ENCODE assay signal across 20 cellular contexts in the genomic region with DNA sequence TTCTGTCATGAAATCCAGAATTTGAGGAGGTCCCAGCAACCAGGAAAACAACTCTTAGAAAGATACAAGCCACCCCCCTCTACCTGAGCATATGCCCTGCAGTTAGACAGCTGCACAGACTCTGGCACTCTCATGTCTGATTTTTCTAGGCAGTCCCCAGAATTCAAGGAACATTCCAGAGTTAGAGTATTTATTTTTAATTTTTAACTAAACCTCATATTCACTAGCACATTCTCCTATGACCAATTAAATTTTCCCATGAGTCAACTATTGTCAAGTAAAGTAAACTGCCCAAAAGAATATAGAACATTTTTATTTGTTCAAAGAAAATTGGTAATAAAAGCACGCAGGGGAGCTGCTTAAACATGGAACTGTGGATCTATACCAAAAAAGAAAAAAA.
A peak's percentile ranks its signal among the peaks of the same experiment; 100 is the strongest.
DNase-seq lines count a peak whose midpoint lies in the region; ATAC-seq, FAIRE-seq and TF ChIP-seq lines count a peak whose summit lies in the region.
"Had no signal": no experiment of that assay in that cellular context is flagged by ENCODE, and none has a peak within 500 bp of the region (broad histone marks: within the 10 kb centered on the region; RNA-seq: fewer than 3 reads in every experiment).

No MANE protein-coding gene starts in this region.

- no peak overlapping the region for H3K4me3 Mint-ChIP-seq in neural progenitor cell
- H3K4me3 Mint-ChIP-seq: CD8-positive, alpha-beta T cell; HFFc6 had no signal

- no peak overlapping the region for H2BK120ac ChIP-seq in H1 (replicated peaks; ENCODE audit: low read depth, low read length)

- no peak overlapping the region for H4K8ac ChIP-seq in H1 (ENCODE audit: extremely low read depth, insufficient read depth, low read length)

- WGBS in H1 (ENCODE audit: extremely low coverage in 1 of 2, insufficient coverage in 1 of 2, insufficient read length in 1 of 2, insufficient replicate concordance in 2 of 2, low coverage in 1 of 2, low lambda C conversion rate in 2 of 2, missing lambda C conversion rate in 1 of 2), 2 experiments = 89% methylated on average over 1 of the region's 1 CpG; no CpG with 5 or more reads in 1 of the 2 experiments

- TF ChIP-seq CTCF in H1 (IDR thresholded peaks at IDR 0.05; ENCODE audit: control extremely low read depth in 1 of 3, insufficient read depth in 1 of 3, low read depth in 1 of 3, low read length in 3 of 3) = no peak
- no peak for TF ChIP-seq CTCF in neural progenitor cell (IDR thresholded peaks at IDR 0.05)

- H3K27me3 ChIP-seq in H1 (replicated peaks in 1 of 4; ENCODE audit: control insufficient read depth in 3 of 4, extremely low read depth in 1 of 4, insufficient read depth in 3 of 4, low read length in 3 of 4) (no peaks in the 10 kb centered on the region), neural progenitor cell (no peaks in the 10 kb centered on the region)
- H3K27me3 ChIP-seq: BE2C had no signal

- peaks cover 3% of the 10 kb centered on the region for H3K4me1 Mint-ChIP-seq in neural progenitor cell

- no peaks in the 10 kb centered on the region for H3K23me2 ChIP-seq in H1 (ENCODE audit: low read depth, low read length)

- H2BK20ac ChIP-seq in H1 (ENCODE audit: low read length) = no peak overlapping the region

- peaks cover 3% of the 10 kb centered on the region for H3K9me3 Mint-ChIP-seq in neural progenitor cell

- no peak overlapping the region for H3K27ac Mint-ChIP-seq in neural progenitor cell
- H3K27ac Mint-ChIP-seq: CD8-positive, alpha-beta T cell; HFFc6 had no signal

- H3K18ac ChIP-seq in H1 (ENCODE audit: extremely low read depth, low read length) = no peak overlapping the region

- H3F3A ChIP-seq in neural progenitor cell (ENCODE audit: low read depth) = no peaks in the 10 kb centered on the region

- H2BK12ac ChIP-seq in H1 (ENCODE audit: low read depth, low read length) = no peak overlapping the region

- H4K20me1 ChIP-seq in H1 (replicated peaks in 1 of 2; ENCODE audit: control insufficient read depth in 1 of 2, insufficient read depth in 2 of 2, low read length in 2 of 2) (no peaks in the 10 kb centered on the region), neural progenitor cell (ENCODE audit: low read depth) (no peaks in the 10 kb centered on the region)

- CTCF ChIA-PET in H1 (lab: Charles Lee; ENCODE audit: partially characterized antibody) = no interaction called here

- no peak overlapping the region for H3K56ac ChIP-seq in H1 (replicated peaks; ENCODE audit: insufficient read length, low read depth, low read length)

- POLR2A ChIA-PET in H1 (lab: Charles Lee; ENCODE audit: partially characterized antibody) = no interaction called here

- no peaks in the 10 kb centered on the region for H3K27me3 Mint-ChIP-seq in neural progenitor cell (ENCODE audit: insufficient read depth, low read depth)

- no peak overlapping the region for H3K4me2 ChIP-seq in H1 (ENCODE audit: insufficient read depth in 1 of 2, low read depth in 2 of 2, low read length in 2 of 2)
- H3K4me2 ChIP-seq in neural progenitor cell = no peak overlapping the region
- H3K4me2 ChIP-seq: A549 had no signal

- no peaks in the 10 kb centered on the region for H3K36me3 ChIP-seq in H1 (ENCODE audit: control insufficient read depth in 2 of 4, insufficient read depth in 4 of 4, low read length in 3 of 4)
- H3K36me3 ChIP-seq in neural progenitor cell = no peaks in the 10 kb centered on the region
- H3K36me3 ChIP-seq: BE2C had no signal

- H3K23ac ChIP-seq in H1 (ENCODE audit: insufficient read length) = no peak overlapping the region

- no peak overlapping the region for H3K4me3 ChIP-seq in H1 (ENCODE audit: extremely low read depth in 1 of 4, insufficient read depth in 2 of 4, low read depth in 3 of 4, low read length in 4 of 4)
- no peak overlapping the region for H3K4me3 ChIP-seq in neural progenitor cell
- H3K4me3 ChIP-seq: A549 had no signal

- H3K14ac ChIP-seq in H1 (ENCODE audit: insufficient read length) = no peak overlapping the region

- H3K9ac ChIP-seq in H1 (replicated peaks in 1 of 4; ENCODE audit: extremely low read depth in 1 of 4, low read depth in 3 of 4, low read length in 3 of 4) (no peak overlapping the region), neural progenitor cell (no peak overlapping the region)

- no peak for TF ChIP-seq RAD21 in H1 (IDR thresholded peaks at IDR 0.05 in 1 of 2, conservative IDR thresholded peaks at IDR 0.05 in 1 of 2; ENCODE audit: low read depth in 2 of 2, low read length in 2 of 2)

- H3K4ac ChIP-seq in H1 (replicated peaks; ENCODE audit: insufficient read length, low read depth, low read length) = no peak overlapping the region

- H3K4me1 ChIP-seq in H1 (replicated peaks in 1 of 4; ENCODE audit: control insufficient read depth in 3 of 4, insufficient read depth in 4 of 4, low read length in 3 of 4) (no peaks in the 10 kb centered on the region; a peak in 1 of 7 replicates), neural progenitor cell (no peaks in the 10 kb centered on the region)
- H3K4me1 ChIP-seq: A549 had no signal

- no peak for TF ChIP-seq POLR2A in H1 (IDR thresholded peaks at IDR 0.05; ENCODE audit: control extremely low read depth in 1 of 2, low read depth in 2 of 2, low read length in 2 of 2)

- no peaks in the 10 kb centered on the region for H3K36me3 Mint-ChIP-seq in neural progenitor cell
- H3K36me3 Mint-ChIP-seq: CD8-positive, alpha-beta T cell had no signal

- no peak overlapping the region for H4K5ac ChIP-seq in H1 (ENCODE audit: insufficient read length, low read depth, low read length)

- no peak overlapping the region for H2BK15ac ChIP-seq in H1 (ENCODE audit: low read length)

- H3K79me2 ChIP-seq in H1 (ENCODE audit: control insufficient read depth in 1 of 2, insufficient read depth in 2 of 2, low read length in 2 of 2) (no peaks in the 10 kb centered on the region), neural progenitor cell (ENCODE audit: low read depth) (no peaks in the 10 kb centered on the region)

- DNase-seq in H1 (ENCODE audit: low read depth in 1 of 2, low spot score in 2 of 2) (no peak), kidney tubule cell (ENCODE audit: low spot score) (peak; percentile 59), neural progenitor cell (ENCODE audit: low spot score) (no peak), SHP77 treated with DMSO at 0.1 percent for 48 hours (lab: John Stamatoyannopoulos, UW) (no peak), NCI-H69 (lab: John Stamatoyannopoulos, UW) (no peak)
- DNase-seq: BE2C; CD8-positive, alpha-beta T cell; COR-L47; DMS153; DMS79 treated with DMSO at 0.1 percent for 48 hours; EL; HCEC 1CT; HFFc6 had no signal

- no peak overlapping the region for H4K91ac ChIP-seq in H1 (replicated peaks; ENCODE audit: insufficient read length, low read length)

- H3K9me3 ChIP-seq in H1 (ENCODE audit: insufficient read depth in 2 of 2, low read depth in 1 of 2, low read length in 1 of 2) = no peaks in the 10 kb centered on the region
- H3K9me3 ChIP-seq in neural progenitor cell (ENCODE audit: low read depth) = no peaks in the 10 kb centered on the region
- H3K9me3 ChIP-seq: A549, BE2C had no signal

- H2BK5ac ChIP-seq in H1 (ENCODE audit: low read depth, low read length) = no peak overlapping the region

- no peak for TF ChIP-seq EP300 in H1 (IDR thresholded peaks at IDR 0.05; ENCODE audit: borderline replicate concordance in 1 of 2, low read depth in 2 of 2, low read length in 2 of 2)

- FAIRE-seq in H1 (lab: Jason Lieb, UNC) = no peak
- FAIRE-seq: A549, D721Med, G401.6, GM12891 had no signal

- no peaks in the 10 kb centered on the region for H3K79me1 ChIP-seq in H1 (ENCODE audit: low read depth, low read length)

- no peak overlapping the region for H2AK5ac ChIP-seq in H1 (ENCODE audit: low read depth, low read length)

- H3K27ac ChIP-seq in H1 (ENCODE audit: low read depth, low read length) (no peak overlapping the region), neural progenitor cell (no peak overlapping the region)
- H3K27ac ChIP-seq: A549, C4-2B, HL-60 had no signal

- H2AFZ ChIP-seq in H1 (ENCODE audit: low read length) = peak overlapping the region; percentile 77; the same call in 1 of the 2 replicates
- H2AFZ ChIP-seq in neural progenitor cell (replicated peaks) = peak overlapping the region; percentile 44

- no peak for ATAC-seq in GM19023 (IDR thresholded peaks at IDR 0.05; ENCODE audit: unreplicated experiment)
- ATAC-seq: A549; CD8-positive, alpha-beta T cell had no signal

TF ChIP-seq in H1, 55 proteins besides CTCF, POLR2A, EP300 and RAD21:
- TF ChIP-seq SP2 (IDR thresholded peaks at IDR 0.05; ENCODE audit: low read length) (no peak), TAF7 (optimal IDR thresholded peaks at IDR 0.05; ENCODE audit: borderline replicate concordance, low read depth, low read length) (no peak)
